9 cellular contexts compared by ENCODE assay signal in the genomic region with DNA sequence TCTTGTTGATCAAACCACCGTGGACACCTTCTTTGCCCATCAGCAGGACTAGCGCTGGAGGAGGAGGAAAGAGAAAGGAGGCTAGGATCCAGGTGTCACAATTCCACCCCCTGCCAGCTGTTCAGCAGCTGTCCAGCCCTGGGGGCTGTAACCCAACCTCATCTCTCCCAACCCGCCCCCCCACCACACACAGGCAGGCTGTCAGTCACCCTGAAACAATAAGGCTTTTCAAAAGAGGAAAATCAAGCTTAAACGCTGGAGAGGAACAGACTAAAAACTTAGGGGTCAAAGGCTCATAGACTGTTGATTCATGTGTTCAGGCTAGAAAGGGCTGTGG. TPM values are rescaled to one million over a fixed set of nuclear protein-coding genes. Genes with fewer than 3 reads are reported as not detected.
DNase-seq lines count a peak whose midpoint lies in the region; ATAC-seq and TF ChIP-seq lines count a peak whose summit lies in the region.
"Had no signal": no experiment of that assay in that cellular context is flagged by ENCODE, and none has a peak within 500 bp of the region (broad histone marks: within the 10 kb centered on the region; RNA-seq: fewer than 3 reads in every experiment).

No MANE protein-coding gene starts in this region.

- no peak overlapping the region for H3K9ac ChIP-seq in iPS-18a (ENCODE audit: low read length)
- H3K9ac ChIP-seq in subcutaneous abdominal adipose tissue (ENCODE audit: low read length in 5 of 5) = peak overlapping the region in 3 of 5 donors; percentile 27 to 81 (median 63)

- H3K27ac ChIP-seq in iPS-18a (ENCODE audit: low read length) = no peak overlapping the region
- peak overlapping the region; percentile 96 for H3K27ac ChIP-seq in subcutaneous abdominal adipose tissue (ENCODE audit: low read depth, low read length)

- peak overlapping the region; percentile 95 for H3K4me3 Mint-ChIP-seq in activated CD4-positive, alpha-beta T cell treated with anti-CD3 and anti-CD28 coated beads, Interleukin-2, amount 10 ng/mL, durations not matched to agents 24 days and 14 days
- H3K4me3 Mint-ChIP-seq in activated CD8-positive, alpha-beta T cell treated with anti-CD3 and anti-CD28 coated beads for 36 hours = peak overlapping the region; percentile 97

- POLR2A ChIA-PET in activated CD8-positive, alpha-beta T cell treated with anti-CD3 and anti-CD28 coated beads for 36 hours (lab: Charles Lee) = interaction anchor here (1.0 to 20.8 kb wide), 8 partner anchors 9 to 85 kb away, joined by 3 to 627 read pairs (median 8); partner anchors contain the start of genes CAMTA2, INCA1, KIF1C and SPAG7

- DNase-seq in activated CD4-positive, alpha-beta T cell treated with anti-CD3 and anti-CD28 coated beads, Interleukin-2, amount 10 ng/mL, durations not matched to agents 24 days and 14 days = no peak
- DNase-seq in activated CD4-positive, alpha-beta T cell treated with anti-CD3 and anti-CD28 coated beads for 48 hours = no peak
- no peak for DNase-seq in activated CD8-positive, alpha-beta T cell treated with anti-CD3 and anti-CD28 coated beads for 36 hours
- DNase-seq in NCI-H2171 treated with DMSO at 0.1 percent for 48 hours (lab: John Stamatoyannopoulos, UW) (no peak), cerebellar nuclear complex (lab: John Stamatoyannopoulos, UW) (no peak), NCI-H526 (lab: John Stamatoyannopoulos, UW) (no peak)
- DNase-seq: COR-L47 had no signal

- H3K27me3 ChIP-seq in iPS-18a (ENCODE audit: control insufficient read depth, insufficient read depth, low read length) (no peaks in the 10 kb centered on the region), subcutaneous abdominal adipose tissue (ENCODE audit: control insufficient read depth in 5 of 5, insufficient read depth in 4 of 5, low read length in 5 of 5) (no peaks in the 10 kb centered on the region)

- no peaks in the 10 kb centered on the region for H3K9me3 Mint-ChIP-seq in activated CD4-positive, alpha-beta T cell treated with anti-CD3 and anti-CD28 coated beads, Interleukin-2, amount 10 ng/mL, durations not matched to agents 24 days and 14 days
- no peaks in the 10 kb centered on the region for H3K9me3 Mint-ChIP-seq in activated CD8-positive, alpha-beta T cell treated with anti-CD3 and anti-CD28 coated beads for 36 hours

- peak overlapping the region; percentile 75 for H3K4me3 ChIP-seq in iPS-18a (ENCODE audit: low read length)
- H3K4me3 ChIP-seq in subcutaneous abdominal adipose tissue (ENCODE audit: low read depth in 1 of 5, low read length in 5 of 5) = peak overlapping the region in 3 of 5 donors; percentile 84 to 99 (median 95)

- H3K36me3 ChIP-seq in iPS-18a (ENCODE audit: control insufficient read depth, low read depth, low read length) = peaks cover 44% of the 10 kb centered on the region
- H3K36me3 ChIP-seq in subcutaneous abdominal adipose tissue (ENCODE audit: control insufficient read depth in 5 of 5, insufficient read depth in 5 of 5, low read length in 5 of 5) = peaks cover 0 to 49% (median 44%) of the 10 kb centered on the region in 5 donors

- H3K9me3 ChIP-seq in iPS-18a (ENCODE audit: control insufficient read depth, low read depth, low read length) (no peaks in the 10 kb centered on the region), subcutaneous abdominal adipose tissue (ENCODE audit: control insufficient read depth in 5 of 5, low read length in 5 of 5) (no peaks in the 10 kb centered on the region)

- CTCF ChIA-PET in activated CD8-positive, alpha-beta T cell treated with anti-CD3 and anti-CD28 coated beads for 36 hours (lab: Charles Lee) = interaction anchor here (0.7 to 2.8 kb wide), 5 partner anchors 21 to 85 kb away, joined by 3 to 8 read pairs (median 5); partner anchors contain the start of genes CHRNE and SPAG7

- peaks cover 66% of the 10 kb centered on the region for H3K36me3 Mint-ChIP-seq in activated CD4-positive, alpha-beta T cell treated with anti-CD3 and anti-CD28 coated beads, Interleukin-2, amount 10 ng/mL, durations not matched to agents 24 days and 14 days (ENCODE audit: low read depth)
- H3K36me3 Mint-ChIP-seq in activated CD8-positive, alpha-beta T cell treated with anti-CD3 and anti-CD28 coated beads for 36 hours (ENCODE audit: low read depth) = peaks cover 67% of the 10 kb centered on the region

- ATAC-seq in activated CD8-positive, alpha-beta T cell treated with anti-CD3 and anti-CD28 coated beads for 36 hours = no peak

- H3K27me3 Mint-ChIP-seq in activated CD4-positive, alpha-beta T cell treated with anti-CD3 and anti-CD28 coated beads, Interleukin-2, amount 10 ng/mL, durations not matched to agents 24 days and 14 days = no peaks in the 10 kb centered on the region
- no peaks in the 10 kb centered on the region for H3K27me3 Mint-ChIP-seq in activated CD8-positive, alpha-beta T cell treated with anti-CD3 and anti-CD28 coated beads for 36 hours

- H3K4me1 Mint-ChIP-seq in activated CD4-positive, alpha-beta T cell treated with anti-CD3 and anti-CD28 coated beads, Interleukin-2, amount 10 ng/mL, durations not matched to agents 24 days and 14 days = peaks cover 59% of the 10 kb centered on the region
- H3K4me1 Mint-ChIP-seq in activated CD8-positive, alpha-beta T cell treated with anti-CD3 and anti-CD28 coated beads for 36 hours (ENCODE audit: low read depth) = peaks cover 48% of the 10 kb centered on the region

- TF ChIP-seq CTCF in activated CD8-positive, alpha-beta T cell treated with anti-CD3 and anti-CD28 coated beads for 36 hours (IDR thresholded peaks at IDR 0.05) = no peak

- peak overlapping the region; percentile 95 for H3K27ac Mint-ChIP-seq in activated CD4-positive, alpha-beta T cell treated with anti-CD3 and anti-CD28 coated beads, Interleukin-2, amount 10 ng/mL, durations not matched to agents 24 days and 14 days
- peak overlapping the region; percentile 99 for H3K27ac Mint-ChIP-seq in activated CD8-positive, alpha-beta T cell treated with anti-CD3 and anti-CD28 coated beads for 36 hours

- intact Hi-C loops in activated CD4-positive, alpha-beta T cell treated with anti-CD3 and anti-CD28 coated beads, Interleukin-2, amount 10 ng/mL, durations not matched to agents 24 days and 14 days (cut with micrococcal nuclease) = loop anchor here (1.0 to 10.0 kb wide), 4 partner anchors 41 to 581 kb away; partner anchors contain the start of genes ARRB2, CAMTA2 and UBE2G1
- intact Hi-C loops in activated CD8-positive, alpha-beta T cell treated with anti-CD3 and anti-CD28 coated beads for 36 hours (cut with micrococcal nuclease) = loop anchor here (2.0 kb wide), 1 partner anchor 21 kb away; the partner anchor contains the start of gene SPAG7

- H3K4me1 ChIP-seq in iPS-18a (ENCODE audit: control insufficient read depth, low read depth, low read length) (peaks cover 16% of the 10 kb centered on the region), subcutaneous abdominal adipose tissue (ENCODE audit: control insufficient read depth in 5 of 5, insufficient read depth in 5 of 5, low read length in 5 of 5) (peaks cover 3 to 61% (median 50%) of the 10 kb centered on the region in 5 donors)

RNA-seq across cellular contexts. Expression of gene PFN1, which starts 2.4 kb away (rescaled TPM):
- total RNA-seq in activated CD4-positive, alpha-beta T cell treated with anti-CD3 and anti-CD28 coated beads, Interleukin-2, amount 10 ng/mL, durations not matched to agents 24 days and 14 days = 1,471 and 1,473 TPM in 2 replicates
- total RNA-seq in activated CD8-positive, alpha-beta T cell treated with anti-CD3 and anti-CD28 coated beads for 36 hours = 1,000 to 10,000 TPM; 1,726 to 1,759 TPM

RNA-seq across cellular contexts. Expression of gene ENO3, which starts 5.0 kb away (rescaled TPM):
- total RNA-seq in activated CD4-positive, alpha-beta T cell treated with anti-CD3 and anti-CD28 coated beads, Interleukin-2, amount 10 ng/mL, durations not matched to agents 24 days and 14 days = 45.3 and 51.0 TPM in 2 replicates
- total RNA-seq in activated CD8-positive, alpha-beta T cell treated with anti-CD3 and anti-CD28 coated beads for 36 hours = 10 to 100 TPM; 31.3 to 34.0 TPM

RNA-seq across cellular contexts. Expression of gene RNF167, which starts 5.8 kb away (rescaled TPM):
- 119 and 125 TPM in 2 replicates for total RNA-seq in activated CD4-positive, alpha-beta T cell treated with anti-CD3 and anti-CD28 coated beads, Interleukin-2, amount 10 ng/mL, durations not matched to agents 24 days and 14 days
- 100 to 1,000 TPM; 144 to 152 TPM for total RNA-seq in activated CD8-positive, alpha-beta T cell treated with anti-CD3 and anti-CD28 coated beads for 36 hours

RNA-seq across cellular contexts. Expression of gene SLC25A11, which starts 6.1 kb away (rescaled TPM):
- 104 and 106 TPM in 2 replicates for total RNA-seq in activated CD4-positive, alpha-beta T cell treated with anti-CD3 and anti-CD28 coated beads, Interleukin-2, amount 10 ng/mL, durations not matched to agents 24 days and 14 days
- total RNA-seq in activated CD8-positive, alpha-beta T cell treated with anti-CD3 and anti-CD28 coated beads for 36 hours = 10 to 100 TPM; 80.8 to 87.0 TPM

RNA-seq across cellular contexts. Expression of gene GP1BA, which starts 13.8 kb away (rescaled TPM):
- not detected in 2 replicates for total RNA-seq in activated CD4-positive, alpha-beta T cell treated with anti-CD3 and anti-CD28 coated beads, Interleukin-2, amount 10 ng/mL, durations not matched to agents 24 days and 14 days
- total RNA-seq in activated CD8-positive, alpha-beta T cell treated with anti-CD3 and anti-CD28 coated beads for 36 hours = not detected
